ENCODE assay signal across 29 cellular contexts in the genomic region with DNA sequence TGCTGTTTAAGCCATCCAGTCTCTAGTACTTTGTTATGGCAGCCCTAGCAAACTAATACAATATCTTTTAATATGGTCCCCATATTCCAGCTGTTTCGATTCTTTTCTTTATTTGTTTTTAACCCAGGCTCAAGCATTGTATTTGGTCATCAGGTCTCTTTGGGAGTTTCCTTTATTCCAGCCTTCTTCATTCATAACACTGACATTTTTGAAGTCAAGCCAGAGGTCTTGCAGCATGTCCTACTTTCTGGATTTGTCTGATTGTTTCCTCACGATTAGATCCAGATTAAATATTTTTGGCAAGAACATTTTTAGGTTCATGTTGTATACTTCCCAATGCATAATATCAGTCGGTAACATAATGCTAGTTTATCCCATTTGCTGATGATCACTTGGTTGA. TPM values are rescaled to one million over a fixed set of nuclear protein-coding genes. Genes with fewer than 3 reads are reported as not detected.
DNase-seq lines count a peak whose midpoint lies in the region; ATAC-seq, FAIRE-seq and TF ChIP-seq lines count a peak whose summit lies in the region.
"Had no signal": no experiment of that assay in that cellular context is flagged by ENCODE, and none has a peak within 500 bp of the region (broad histone marks: within the 10 kb centered on the region; RNA-seq: fewer than 3 reads in every experiment).

No MANE protein-coding gene starts in this region.

- no peak overlapping the region for H3K4me3 Mint-ChIP-seq in activated CD8-positive, alpha-beta T cell treated with anti-CD3 and anti-CD28 coated beads, Interleukin-2, amount 10 ng/mL, durations not matched to agents 7 days and 5 days
- H3K4me3 Mint-ChIP-seq: activated CD4-positive, alpha-beta T cell treated with anti-CD3 and anti-CD28 coated beads, Interleukin-2, amount 10 ng/mL, durations not matched to agents 24 days and 14 days; activated naive CD8-positive, alpha-beta T cell treated with anti-CD3 and anti-CD28 coated beads, Interleukin-2, amount 10 ng/mL, durations not matched to agents 7 days and 5 days; activated T-cell treated with anti-CD3 and anti-CD28 coated beads, Interleukin-2, amount 50 U/mL, for 24 hours; brain; CD14-positive monocyte; GM23338; stimulated activated naive CD8-positive, alpha-beta T cell treated with anti-CD3 and anti-CD28 coated beads, Interleukin-15, Interleukin-2, amounts not matched to agents 100 ng/mL and 50 ng/mL, for 24 hours had no signal

- H3K9me3 Mint-ChIP-seq in activated CD8-positive, alpha-beta T cell treated with anti-CD3 and anti-CD28 coated beads, Interleukin-2, amount 10 ng/mL, durations not matched to agents 7 days and 5 days (ENCODE audit: insufficient read depth), result no peaks in the 10 kb centered on the region
- H3K9me3 Mint-ChIP-seq: activated naive CD8-positive, alpha-beta T cell treated with anti-CD3 and anti-CD28 coated beads, Interleukin-2, amount 10 ng/mL, durations not matched to agents 7 days and 5 days; activated T-cell treated with anti-CD3 and anti-CD28 coated beads, Interleukin-2, amount 50 U/mL, for 24 hours; brain; CD14-positive monocyte; GM23338; stimulated activated naive CD8-positive, alpha-beta T cell treated with anti-CD3 and anti-CD28 coated beads, Interleukin-15, Interleukin-2, amounts not matched to agents 100 ng/mL and 50 ng/mL, for 24 hours had no signal

- no peak for TF ChIP-seq CTCF in right lobe of liver (IDR thresholded peaks at IDR 0.05)

- H3K27ac ChIP-seq in right lobe of liver (peak overlapping the region in 1 of 3 donors; percentile 70), small intestine (ENCODE audit: low read depth in 1 of 2, low read length in 1 of 2) (no peak overlapping the region)
- H3K27ac ChIP-seq: coronary artery, skin epidermis had no signal

- ATAC-seq in right lobe of liver, result peak in 3 of 4 donors; percentile 13 to 36 (median 24)
- no peak for ATAC-seq in activated CD8-positive, alpha-beta T cell treated with anti-CD3 and anti-CD28 coated beads, Interleukin-2, amount 10 ng/mL, durations not matched to agents 7 days and 5 days
- ATAC-seq: GM23338 had no signal

- POLR2A ChIA-PET in activated CD8-positive, alpha-beta T cell treated with anti-CD3 and anti-CD28 coated beads, Interleukin-2, amount 10 ng/mL, durations not matched to agents 7 days and 5 days (lab: Charles Lee), result no interaction called here

- H3K4me1 ChIP-seq in right lobe of liver (peaks cover 0 to 88% (median 34%) of the 10 kb centered on the region in 4 donors), small intestine (ENCODE audit: control insufficient read depth in 2 of 2, insufficient read depth in 1 of 2, low read depth in 1 of 2, low read length in 1 of 2) (peaks cover 0 to 8% of the 10 kb centered on the region in 2 donors)

- 30% methylated on average over 3 of the region's 3 CpGs for WGBS in right lobe of liver (ENCODE audit: insufficient coverage, low coverage, low lambda C conversion rate, missing lambda C conversion rate)
- WGBS in small intestine, 3 donors, result 65 to 87% (median 85%) methylated on average over 3 of the region's 3 CpGs

- peaks cover 3% of the 10 kb centered on the region for H3K36me3 Mint-ChIP-seq in activated CD8-positive, alpha-beta T cell treated with anti-CD3 and anti-CD28 coated beads, Interleukin-2, amount 10 ng/mL, durations not matched to agents 7 days and 5 days (ENCODE audit: low read depth)

- CTCF ChIA-PET in activated CD8-positive, alpha-beta T cell treated with anti-CD3 and anti-CD28 coated beads, Interleukin-2, amount 10 ng/mL, durations not matched to agents 7 days and 5 days (lab: Charles Lee), result no interaction called here

- peak; percentile 12 for DNase-seq in GM03348 (ENCODE audit: low spot score)
- DNase-seq in cerebellum (ENCODE audit: low spot score), result peak; percentile 30
- peak; percentile 31 for DNase-seq in fibroblast of the conjunctiva (ENCODE audit: low read depth)
- DNase-seq in right lobe of liver, result no peak
- no peak for DNase-seq in small intestine
- DNase-seq in activated CD8-positive, alpha-beta T cell treated with anti-CD3 and anti-CD28 coated beads, Interleukin-2, amount 10 ng/mL, durations not matched to agents 7 days and 5 days, result no peak
- no peak for DNase-seq in central memory CD4-positive, alpha-beta T cell
- DNase-seq in NCI-H2227 (lab: John Stamatoyannopoulos, UW; ENCODE audit: unreplicated experiment), result no peak
- DNase-seq: activated CD4-positive, alpha-beta T cell treated with anti-CD3 and anti-CD28 coated beads, Interleukin-2, amount 10 ng/mL, durations not matched to agents 24 days and 14 days; activated gamma-delta T cell; activated naive CD8-positive, alpha-beta T cell treated with anti-CD3 and anti-CD28 coated beads, Interleukin-2, amount 10 ng/mL, durations not matched to agents 7 days and 5 days; activated T-cell treated with anti-CD3 and anti-CD28 coated beads, Interleukin-2, amount 50 U/mL, for 24 hours; Calu3; effector memory CD4-positive, alpha-beta T cell; Kasumi-1; mesendoderm; MV-4-11; NCI-H1436 treated with DMSO at 0.1 percent for 48 hours; NCI-H510A; posterior cingulate gyrus; T1000 had no signal

- H3K9me3 ChIP-seq in right lobe of liver (no peaks in the 10 kb centered on the region), small intestine (ENCODE audit: control insufficient read depth, low read depth) (no peaks in the 10 kb centered on the region)
- H3K9me3 ChIP-seq: uterus had no signal

- no peaks in the 10 kb centered on the region for H3K27me3 Mint-ChIP-seq in activated CD8-positive, alpha-beta T cell treated with anti-CD3 and anti-CD28 coated beads, Interleukin-2, amount 10 ng/mL, durations not matched to agents 7 days and 5 days (ENCODE audit: low read depth)
- H3K27me3 Mint-ChIP-seq: activated CD4-positive, alpha-beta T cell treated with anti-CD3 and anti-CD28 coated beads, Interleukin-2, amount 10 ng/mL, durations not matched to agents 24 days and 14 days; activated naive CD8-positive, alpha-beta T cell treated with anti-CD3 and anti-CD28 coated beads, Interleukin-2, amount 10 ng/mL, durations not matched to agents 7 days and 5 days; activated T-cell treated with anti-CD3 and anti-CD28 coated beads, Interleukin-2, amount 50 U/mL, for 24 hours; brain; stimulated activated naive CD8-positive, alpha-beta T cell treated with anti-CD3 and anti-CD28 coated beads, Interleukin-15, Interleukin-2, amounts not matched to agents 100 ng/mL and 50 ng/mL, for 24 hours had no signal

- H3K27ac Mint-ChIP-seq in activated CD8-positive, alpha-beta T cell treated with anti-CD3 and anti-CD28 coated beads, Interleukin-2, amount 10 ng/mL, durations not matched to agents 7 days and 5 days, result no peak overlapping the region
- H3K27ac Mint-ChIP-seq: activated CD4-positive, alpha-beta T cell treated with anti-CD3 and anti-CD28 coated beads, Interleukin-2, amount 10 ng/mL, durations not matched to agents 24 days and 14 days; activated naive CD8-positive, alpha-beta T cell treated with anti-CD3 and anti-CD28 coated beads, Interleukin-2, amount 10 ng/mL, durations not matched to agents 7 days and 5 days; activated T-cell treated with anti-CD3 and anti-CD28 coated beads, Interleukin-2, amount 50 U/mL, for 24 hours; GM23338; stimulated activated naive CD8-positive, alpha-beta T cell treated with anti-CD3 and anti-CD28 coated beads, Interleukin-15, Interleukin-2, amounts not matched to agents 100 ng/mL and 50 ng/mL, for 24 hours had no signal

- peaks cover 14% of the 10 kb centered on the region for H3K4me1 Mint-ChIP-seq in activated CD8-positive, alpha-beta T cell treated with anti-CD3 and anti-CD28 coated beads, Interleukin-2, amount 10 ng/mL, durations not matched to agents 7 days and 5 days (ENCODE audit: low read depth)

- no peak for TF ChIP-seq POLR2A in right lobe of liver (IDR thresholded peaks at IDR 0.05)

- H3K27me3 ChIP-seq in right lobe of liver, result no peaks in the 10 kb centered on the region
- no peaks in the 10 kb centered on the region for H3K27me3 ChIP-seq in small intestine (ENCODE audit: control insufficient read depth in 2 of 2, insufficient read depth in 2 of 2, low read length in 2 of 2)
- H3K27me3 ChIP-seq: uterus had no signal

- intact Hi-C loops in right lobe of liver (cut with DNase I), result no loop called here

- H3K4me3 ChIP-seq in right lobe of liver (no peak overlapping the region), small intestine (ENCODE audit: low read depth in 1 of 2, low read length in 2 of 2) (no peak overlapping the region)
- H3K4me3 ChIP-seq: coronary artery, GM23338, skin epidermis, uterus had no signal

- H3K36me3 ChIP-seq in right lobe of liver, result no peaks in the 10 kb centered on the region
- peaks cover 0 to 4% of the 10 kb centered on the region in 2 donors for H3K36me3 ChIP-seq in small intestine (ENCODE audit: control insufficient read depth in 2 of 2, insufficient read depth in 2 of 2, low read length in 2 of 2)
- H3K36me3 ChIP-seq: uterus had no signal

- no peak for FAIRE-seq in small intestine (lab: Jason Lieb, UNC)
- FAIRE-seq: GM12891 had no signal

RNA-seq across cellular contexts. Expression of a gene that starts 11.8 kb away (rescaled TPM):
- total RNA-seq in cerebellum, result 16.2 TPM
- 100 to 1,000 TPM in 2 of 6 experiments, 10 to 100 TPM in 4; 54.5 to 110 (median 83.0) TPM for total RNA-seq in right lobe of liver
- polyA plus RNA-seq in small intestine, result 10 to 100 TPM; 25.9 to 49.0 (median 35.4) TPM
- total RNA-seq in activated CD8-positive, alpha-beta T cell treated with anti-CD3 and anti-CD28 coated beads, Interleukin-2, amount 10 ng/mL, durations not matched to agents 7 days and 5 days, result 10 to 100 TPM in 1 of 2 experiments, 1 to 10 TPM in 1; 8.9 to 12.0 TPM

Comparison
In these comparisons a context has a peak if more than half of its experiments do, and no peak if none do; other contexts are left out.
1. DNase-seq: peak in GM03348 (single experiment), cerebellum (single experiment) and fibroblast of the conjunctiva (single experiment); none in right lobe of liver (0 of 3), small intestine (single experiment), activated CD8-positive, alpha-beta T cell treated with anti-CD3 and anti-CD28 coated beads, Interleukin-2, amount 10 ng/mL, durations not matched to agents 7 days and 5 days (single experiment), central memory CD4-positive, alpha-beta T cell (single experiment) and NCI-H2227 (single experiment).